21 cellular contexts compared by ENCODE assay signal in genomic region chr6:148272597-148272996, GRCh38.
DNase-seq lines count a peak whose midpoint lies in the region; ATAC-seq and TF ChIP-seq lines count a peak whose summit lies in the region.
"Had no signal": no experiment of that assay in that cellular context is flagged by ENCODE, and none has a peak within 500 bp of the region (broad histone marks: within the 10 kb centered on the region; RNA-seq: fewer than 3 reads in every experiment).

No MANE protein-coding gene starts in this region.

- H3K9me3 Mint-ChIP-seq in chondrocyte (ENCODE audit: low read depth): no peaks in the 10 kb centered on the region
- H3K9me3 Mint-ChIP-seq: activated CD4-positive, alpha-beta memory T cell treated with anti-CD3 and anti-CD28 coated beads for 36 hours; WTC11 had no signal

- peak overlapping the region; percentile 90 for H3K9ac ChIP-seq in mesenchymal stem cell (ENCODE audit: low read length)
- H3K9ac ChIP-seq: parathyroid adenoma had no signal

- H3K4me3 ChIP-seq in right cardiac atrium (ENCODE audit: low read length) (peak overlapping the region; percentile 54), mesenchymal stem cell (ENCODE audit: insufficient read depth in 1 of 2, low read depth in 1 of 2, low read length in 2 of 2) (peak overlapping the region in 1 of 2 experiments; percentile 81)
- H3K4me3 ChIP-seq: lung, SJCRH30 had no signal

- WGBS in right cardiac atrium: 57% methylated on average over 7 of the region's 7 CpGs
- 69% methylated on average over 3 of the region's 7 CpGs for WGBS in mesenchymal stem cell

- H2AFZ ChIP-seq in mesenchymal stem cell (ENCODE audit: low read depth, low read length): no peak overlapping the region
- H2AFZ ChIP-seq: parathyroid adenoma had no signal

- H3K18ac ChIP-seq in mesenchymal stem cell (ENCODE audit: low read depth in 1 of 2, low read length in 2 of 2): peak overlapping the region in 1 of 2 experiments; percentile 33

- no peak for DNase-seq in right cardiac atrium
- no peak for DNase-seq in Right ventricle myocardium inferior (ENCODE audit: missing footprints)
- no peak for DNase-seq in chondrocyte (ENCODE audit: low spot score)
- peak; percentile 36 for DNase-seq in mesenchymal stem cell
- DNase-seq in OCI-M2 (lab: John Stamatoyannopoulos, UW; ENCODE audit: unreplicated experiment): no peak
- no peak for DNase-seq in NAMALWA (ENCODE audit: low spot score)
- DNase-seq: activated CD4-positive, alpha-beta memory T cell treated with anti-CD3 and anti-CD28 coated beads for 36 hours; activated naive CD4-positive, alpha-beta T cell; anterior cingulate cortex; head of caudate nucleus; naive B cell; NCI-H1436; small intestine; stimulated activated CD4-positive, alpha-beta T cell treated with anti-CD3 and anti-CD28 coated beads, Interleukin-4, amount 100 ng/mL, for 24 hours had no signal

- H2BK5ac ChIP-seq in mesenchymal stem cell (ENCODE audit: low read depth, low read length, poor library complexity, severe bottlenecking): no peak overlapping the region

- H4K8ac ChIP-seq in mesenchymal stem cell (ENCODE audit: low read length): no peak overlapping the region

- TF ChIP-seq CTCF in chondrocyte (IDR thresholded peaks at IDR 0.05): peak; percentile 49

- no peak overlapping the region for H3K14ac ChIP-seq in mesenchymal stem cell (ENCODE audit: low read length in 2 of 2)

- peak overlapping the region; percentile 76 for H3K4me3 Mint-ChIP-seq in chondrocyte (ENCODE audit: unreplicated experiment)
- H3K4me3 Mint-ChIP-seq: activated CD4-positive, alpha-beta memory T cell treated with anti-CD3 and anti-CD28 coated beads for 36 hours; naive B cell; WTC11 had no signal

- H3K4ac ChIP-seq in mesenchymal stem cell (ENCODE audit: low read depth in 1 of 2, low read length in 2 of 2): peak overlapping the region in 1 of 2 experiments; percentile 69

- no peak overlapping the region for H2BK12ac ChIP-seq in mesenchymal stem cell (ENCODE audit: low read length in 2 of 2)

- no peak overlapping the region for H3K23ac ChIP-seq in mesenchymal stem cell (ENCODE audit: low read length in 2 of 2)

- H3K9me3 ChIP-seq in right cardiac atrium (ENCODE audit: control insufficient read depth, low read length) (no peaks in the 10 kb centered on the region), mesenchymal stem cell (ENCODE audit: control insufficient read depth, low read length) (no peaks in the 10 kb centered on the region)
- H3K9me3 ChIP-seq: SJCRH30 had no signal

- H3K27me3 ChIP-seq in right cardiac atrium (ENCODE audit: control insufficient read depth, insufficient read depth) (no peaks in the 10 kb centered on the region), mesenchymal stem cell (ENCODE audit: control insufficient read depth in 1 of 2, insufficient read depth in 1 of 2, low read length in 2 of 2) (no peaks in the 10 kb centered on the region)
- H3K27me3 ChIP-seq: SJCRH30 had no signal

- no peak overlapping the region for H3K4me2 ChIP-seq in mesenchymal stem cell (ENCODE audit: low read length, poor library complexity, severe bottlenecking)

- H2AK5ac ChIP-seq in mesenchymal stem cell (ENCODE audit: low read length, severe bottlenecking): no peak overlapping the region

- intact Hi-C loops in right cardiac atrium (cut with DNase I): no loop called here
- intact Hi-C loops in Right ventricle myocardium inferior (cut with DNase I): no loop called here

- H3K4me1 Mint-ChIP-seq in chondrocyte (ENCODE audit: low read depth): peaks cover 72% of the 10 kb centered on the region
- H3K4me1 Mint-ChIP-seq: naive B cell had no signal

- peaks cover 0 to 10% of the 10 kb centered on the region in 2 experiments for H3K36me3 ChIP-seq in mesenchymal stem cell (ENCODE audit: control insufficient read depth in 1 of 2, insufficient read depth in 2 of 2, low read depth in 1 of 2, low read length in 2 of 2)
- H3K36me3 ChIP-seq: SJCRH30 had no signal

- no peak overlapping the region for H4K91ac ChIP-seq in mesenchymal stem cell (ENCODE audit: low read length)

- peaks cover 2% of the 10 kb centered on the region for H3K36me3 Mint-ChIP-seq in chondrocyte (ENCODE audit: low read depth)
- H3K36me3 Mint-ChIP-seq: activated CD4-positive, alpha-beta memory T cell treated with anti-CD3 and anti-CD28 coated beads for 36 hours; naive B cell; WTC11 had no signal

- peak overlapping the region; percentile 61 for H2BK120ac ChIP-seq in mesenchymal stem cell (ENCODE audit: low read depth, low read length)

- H3K79me1 ChIP-seq in mesenchymal stem cell (replicated peaks; ENCODE audit: low read length, poor library complexity, severe bottlenecking): no peaks in the 10 kb centered on the region

- H3K27ac ChIP-seq in right cardiac atrium (ENCODE audit: low read length): no peak overlapping the region
- no peak overlapping the region for H3K27ac ChIP-seq in mesenchymal stem cell (ENCODE audit: low read length, poor library complexity, severe bottlenecking)
- H3K27ac ChIP-seq: parathyroid adenoma, SJCRH30 had no signal

- H2BK15ac ChIP-seq in mesenchymal stem cell (ENCODE audit: low read depth, poor library complexity, severe bottlenecking): peak overlapping the region; percentile 67

- H3K4me1 ChIP-seq in right cardiac atrium (ENCODE audit: control insufficient read depth, insufficient read depth, low read length): peaks cover 1% of the 10 kb centered on the region
- no peaks in the 10 kb centered on the region for H3K4me1 ChIP-seq in mesenchymal stem cell (ENCODE audit: control insufficient read depth, insufficient read depth, low read depth, low read length)
- H3K4me1 ChIP-seq: parathyroid adenoma had no signal

- ATAC-seq in right cardiac atrium (no peak), Right ventricle myocardium inferior (no peak), GM19395 (IDR thresholded peaks at IDR 0.05; ENCODE audit: unreplicated experiment) (no peak), GM19035 (IDR thresholded peaks at IDR 0.05; ENCODE audit: unreplicated experiment) (no peak)
- ATAC-seq: PC-3, WTC11 had no signal

- no peaks in the 10 kb centered on the region for H3K27me3 Mint-ChIP-seq in chondrocyte (ENCODE audit: low read depth)

- H3K27ac Mint-ChIP-seq in chondrocyte (ENCODE audit: unreplicated experiment): peak overlapping the region; percentile 95
- H3K27ac Mint-ChIP-seq: activated CD4-positive, alpha-beta memory T cell treated with anti-CD3 and anti-CD28 coated beads for 36 hours; naive B cell; WTC11 had no signal
